ENCODE assay signal across 8 cellular contexts in the genomic region with DNA sequence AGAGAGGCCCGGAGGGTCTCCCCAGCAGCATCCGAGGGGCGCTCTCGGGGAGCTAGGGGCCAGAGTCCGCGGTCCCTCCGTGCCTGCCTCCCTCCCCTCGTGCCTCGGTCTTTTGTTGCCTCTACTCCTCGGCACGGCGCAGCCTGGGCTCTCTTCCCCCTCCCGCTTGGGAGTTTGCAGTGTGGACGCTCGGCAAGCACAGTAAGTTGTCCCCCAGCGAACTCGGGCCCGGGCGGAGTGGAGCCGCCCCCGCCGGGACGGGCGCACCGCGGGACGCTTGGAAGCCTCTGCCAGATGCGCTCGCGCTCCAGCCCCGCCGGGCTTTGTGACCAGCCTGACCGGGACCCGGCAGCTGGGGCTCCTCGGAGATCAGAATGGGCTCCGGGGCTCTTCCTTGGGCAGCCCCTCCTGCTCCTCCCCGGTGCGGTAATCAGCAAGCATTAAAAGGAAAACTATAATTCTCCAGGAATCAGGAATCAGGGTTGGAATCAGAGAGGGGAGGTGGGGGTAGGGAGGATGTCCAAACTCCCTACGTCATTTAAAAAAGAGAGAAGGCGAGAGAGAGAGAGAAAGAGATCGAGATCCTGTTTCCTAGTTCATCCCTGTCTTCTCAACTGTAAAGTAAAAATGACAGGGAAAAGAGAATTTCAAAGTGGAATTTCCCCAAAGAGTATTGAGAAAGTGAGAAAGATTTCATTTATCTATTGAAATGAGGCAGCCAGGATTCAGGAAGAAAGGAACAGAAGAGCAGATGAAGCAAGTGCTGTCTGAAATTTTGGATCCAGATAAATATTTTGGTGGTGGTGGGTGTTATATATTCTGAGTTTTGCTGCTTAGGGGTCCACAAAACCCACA. TPM values are rescaled to one million over a fixed set of nuclear protein-coding genes. Genes with fewer than 3 reads are reported as not detected.
DNase-seq lines count a peak whose midpoint lies in the region; ATAC-seq and TF ChIP-seq lines count a peak whose summit lies in the region.

No MANE protein-coding gene starts in this region.

- DNase-seq in Caki2 (ENCODE audit: low read depth) (peak; percentile 6), mammary epithelial cell (no peak), right lobe of liver (peak; percentile 39 to 57 (median 48)), testis (peak; percentile 51), NCI-H1092 (lab: John Stamatoyannopoulos, UW) (no peak)

- intact Hi-C loops in mammary epithelial cell (cut with micrococcal nuclease), result no loop called here
- intact Hi-C loops in right lobe of liver (cut with DNase I), result no loop called here
- intact Hi-C loops in testis (cut with DNase I; ENCODE audit: low total_unique reads), result loop anchor here (10.0 kb wide), 1 partner anchor 619 kb away; no protein-coding TSS in a partner anchor

- H3K9me3 ChIP-seq in mammary epithelial cell (replicated peaks; ENCODE audit: insufficient read depth, low read length), result no peaks in the 10 kb centered on the region
- H3K9me3 ChIP-seq in right lobe of liver, result no peaks in the 10 kb centered on the region
- no peaks in the 10 kb centered on the region for H3K9me3 ChIP-seq in testis

- ATAC-seq in HG02759 (IDR thresholded peaks at IDR 0.05; ENCODE audit: unreplicated experiment), result peak; percentile 31
- ATAC-seq in right lobe of liver, result peak; percentile 62 to 75 (median 66)
- ATAC-seq in GM21619 (IDR thresholded peaks at IDR 0.05; ENCODE audit: unreplicated experiment), result no peak
- no peak for ATAC-seq in HG03280 (IDR thresholded peaks at IDR 0.05; ENCODE audit: unreplicated experiment)

- no peak overlapping the region for H3K4me3 ChIP-seq in mammary epithelial cell (replicated peaks in 1 of 3; ENCODE audit: insufficient read depth in 1 of 3, low read depth in 2 of 3, low read length in 3 of 3)
- peak overlapping the region; percentile 25 to 50 (median 36) for H3K4me3 ChIP-seq in right lobe of liver
- peak overlapping the region; percentile 64 to 69 for H3K4me3 ChIP-seq in testis

- H3K27ac ChIP-seq in mammary epithelial cell (ENCODE audit: insufficient read depth, low read depth, low read length) (no peak overlapping the region), right lobe of liver (peak overlapping the region in 2 of 3 donors; percentile 31 to 47), testis (peak overlapping the region; percentile 78 to 79)

- WGBS in mammary epithelial cell (ENCODE audit: low coverage, missing lambda C conversion rate), result 16% methylated on average over 5 of the region's 41 CpGs
- WGBS in right lobe of liver (ENCODE audit: insufficient coverage, low coverage, low lambda C conversion rate, missing lambda C conversion rate), result 29% methylated on average over 5 of the region's 41 CpGs
- WGBS in testis, 2 donors, result 3 to 4% methylated on average over 16 to 36 of the region's 41 CpGs

- no peak for TF ChIP-seq POLR2A in right lobe of liver (IDR thresholded peaks at IDR 0.05)
- TF ChIP-seq POLR2A in testis (IDR thresholded peaks at IDR 0.05), result no peak

- dilution Hi-C loops in mammary epithelial cell (cut with HindIII; ENCODE audit: low sequenced_read_pairs), result no loop called here

- H3K27me3 ChIP-seq in mammary epithelial cell (ENCODE audit: insufficient read depth, low read length) (peaks cover 26% of the 10 kb centered on the region), right lobe of liver (peaks cover 0 to 33% of the 10 kb centered on the region in 2 donors), testis (no peaks in the 10 kb centered on the region)

- BruUV-seq in mammary epithelial cell (replicated peaks; lab: Mats Ljungman, UMichigan), result no TSS peak

- peak overlapping the region; percentile 21 for H3K4me2 ChIP-seq in mammary epithelial cell (ENCODE audit: insufficient read depth, low read depth, low read length)

- H4K20me1 ChIP-seq in mammary epithelial cell (ENCODE audit: insufficient read depth, low read length), result no peaks in the 10 kb centered on the region

- H3K4me1 ChIP-seq in mammary epithelial cell (ENCODE audit: insufficient read depth, low read length) (no peaks in the 10 kb centered on the region), right lobe of liver (peaks cover 0 to 19% (median 2%) of the 10 kb centered on the region in 4 donors), testis (no peaks in the 10 kb centered on the region)

- no peaks in the 10 kb centered on the region for H3K79me2 ChIP-seq in mammary epithelial cell (ENCODE audit: insufficient read depth, low read length)

- no peak overlapping the region for H3K9ac ChIP-seq in mammary epithelial cell (ENCODE audit: insufficient read depth, low read length)

- in situ Hi-C loops in Caki2 (cut with HindIII; ENCODE audit: low pct_unique_long_range_greater_than_20kb, low sequenced_read_pairs) (no loop called here), mammary epithelial cell (cut with MboI; ENCODE audit: low sequenced_read_pairs in 2 of 2) (loop anchor here in 1 of 2 donors (25.0 kb wide), 1 partner anchor 991 kb away; no protein-coding TSS in a partner anchor)

- H2AFZ ChIP-seq in mammary epithelial cell (ENCODE audit: low read depth, low read length), result peak overlapping the region; percentile 20

- CTCF ChIA-PET in mammary epithelial cell (lab: Charles Lee; ENCODE audit: low non-redundant PET), result no interaction called here

- H3K36me3 ChIP-seq in mammary epithelial cell (ENCODE audit: insufficient read depth, low read length), result no peaks in the 10 kb centered on the region
- no peaks in the 10 kb centered on the region for H3K36me3 ChIP-seq in right lobe of liver
- H3K36me3 ChIP-seq in testis (ENCODE audit: low read depth, missing control alignments), result no peaks in the 10 kb centered on the region

- TF ChIP-seq CTCF in mammary epithelial cell (conservative IDR thresholded peaks at IDR 0.05 in 1 of 2, IDR thresholded peaks at IDR 0.05 in 1 of 2; ENCODE audit: extremely low read depth in 1 of 2, insufficient read depth in 1 of 2, low read depth in 1 of 2, low read length in 2 of 2) (no peak), right lobe of liver (IDR thresholded peaks at IDR 0.05) (no peak), testis (IDR thresholded peaks at IDR 0.05) (no peak)

RNA-seq across cellular contexts. Expression of gene TMEM200C, which starts 0.8 kb away (rescaled TPM):
- 0.81 TPM in 1 of 2 replicates, not detected in the other for total RNA-seq in Caki2 (2014; rRNA removed; shearing (Covaris generic); ENCODE audit: low replicate concordance)
- total RNA-seq in mammary epithelial cell (1 to 10 TPM in 1 of 2 donors, not detected in 1; 1.7 TPM), right lobe of liver (1 to 10 TPM in 4 of 6 experiments, under 1 TPM in 2; 0.19 to 1.6 (median 1.1) TPM), testis (1 to 10 TPM; 3.3 TPM)
- polyA plus RNA-seq in mammary epithelial cell (not detected), testis (ENCODE audit: insufficient read depth, low read depth, low replicate concordance) (0.92 TPM)
- not detected for polyA minus RNA-seq in mammary epithelial cell

Comparison
In these comparisons a context has a peak if more than half of its experiments do, and no peak if none do; other contexts are left out.
1. DNase-seq: peak in Caki2 (single experiment), right lobe of liver (3 of 3) and testis (single experiment); none in mammary epithelial cell (single experiment) and NCI-H1092 (single experiment).
2. ATAC-seq: peak in HG02759 (single experiment) and right lobe of liver (4 of 4); none in GM21619 (single experiment) and HG03280 (single experiment).
3. H3K4me3 ChIP-seq: peak in right lobe of liver (3 of 3) and testis (2 of 2); none in mammary epithelial cell (0 of 3).